In genomic region chr7:100745184-100745583, GRCh38 we compare ENCODE assay signal across 8 cellular contexts. TPM values are rescaled to one million over a fixed set of nuclear protein-coding genes. Genes with fewer than 3 reads are reported as not detected.
DNase-seq lines count a peak whose midpoint lies in the region; ATAC-seq, FAIRE-seq and TF ChIP-seq lines count a peak whose summit lies in the region.

No MANE protein-coding gene starts in this region.

- H3K4me1 ChIP-seq in A673 (ENCODE audit: insufficient read depth, low read length, poor library complexity, severe bottlenecking) = no peaks in the 10 kb centered on the region
- no peaks in the 10 kb centered on the region for H3K4me1 ChIP-seq in iPS-20b (ENCODE audit: insufficient read depth, low read length)

- peaks cover 17% of the 10 kb centered on the region for H3K27me3 Mint-ChIP-seq in stimulated activated naive CD8-positive, alpha-beta T cell treated with anti-CD3 and anti-CD28 coated beads, Interleukin-15, Interleukin-2, amounts not matched to agents 100 ng/mL and 50 ng/mL, for 24 hours

- intact Hi-C loops in A673 (cut with micrococcal nuclease; ENCODE audit: unreplicated experiment) = no loop called here

- peak overlapping the region; percentile 77 for H3K4me3 Mint-ChIP-seq in stimulated activated naive CD8-positive, alpha-beta T cell treated with anti-CD3 and anti-CD28 coated beads, Interleukin-15, Interleukin-2, amounts not matched to agents 100 ng/mL and 50 ng/mL, for 24 hours

- POLR2A ChIA-PET in A673 (lab: Charles Lee; ENCODE audit: low non-redundant PET) = interaction anchor here (0.6 to 0.8 kb wide), 2 partner anchors 28 to 82 kb away, joined by 3 to 5 read pairs; no protein-coding TSS in a partner anchor

- H3K27ac Mint-ChIP-seq in stimulated activated naive CD8-positive, alpha-beta T cell treated with anti-CD3 and anti-CD28 coated beads, Interleukin-15, Interleukin-2, amounts not matched to agents 100 ng/mL and 50 ng/mL, for 24 hours = peak overlapping the region; percentile 55

- H3K4me3 ChIP-seq in A673 (ENCODE audit: low read depth, low read length, poor library complexity, severe bottlenecking) = peak overlapping the region; percentile 43
- peak overlapping the region; percentile 63; the same call in 1 of the 2 replicates for H3K4me3 ChIP-seq in iPS-20b (ENCODE audit: low read length)

- BruUV-seq in A673 (replicated peaks; lab: Mats Ljungman, UMichigan) = no TSS peak

- H3K9me3 Mint-ChIP-seq in stimulated activated naive CD8-positive, alpha-beta T cell treated with anti-CD3 and anti-CD28 coated beads, Interleukin-15, Interleukin-2, amounts not matched to agents 100 ng/mL and 50 ng/mL, for 24 hours = no peaks in the 10 kb centered on the region

- ATAC-seq in GM21786 (IDR thresholded peaks at IDR 0.05; ENCODE audit: unreplicated experiment) (no peak), GM21737 (IDR thresholded peaks at IDR 0.05; ENCODE audit: unreplicated experiment) (no peak)

- FAIRE-seq in HTR-8/SVneo (lab: Jason Lieb, UNC) = no peak

- peak overlapping the region; percentile 65; the same call in 1 of the 2 replicates for H3K9ac ChIP-seq in iPS-20b (ENCODE audit: low read depth, low read length)

- no peaks in the 10 kb centered on the region for H3K27me3 ChIP-seq in A673 (replicated peaks; ENCODE audit: insufficient read depth, low read depth, low read length, poor library complexity)
- H3K27me3 ChIP-seq in iPS-20b (ENCODE audit: insufficient read depth, low read length) = no peaks in the 10 kb centered on the region

- no peaks in the 10 kb centered on the region for H3K36me3 Mint-ChIP-seq in stimulated activated naive CD8-positive, alpha-beta T cell treated with anti-CD3 and anti-CD28 coated beads, Interleukin-15, Interleukin-2, amounts not matched to agents 100 ng/mL and 50 ng/mL, for 24 hours (ENCODE audit: low read depth)

- H3K4me1 Mint-ChIP-seq in stimulated activated naive CD8-positive, alpha-beta T cell treated with anti-CD3 and anti-CD28 coated beads, Interleukin-15, Interleukin-2, amounts not matched to agents 100 ng/mL and 50 ng/mL, for 24 hours (ENCODE audit: low read depth) = peaks cover 4% of the 10 kb centered on the region

- DNase-seq in A673 (ENCODE audit: low spot score) (peak; percentile 83), HTR-8/SVneo (ENCODE audit: insufficient read length, low spot score) (peak; percentile 37), amygdala (lab: John Stamatoyannopoulos, UW) (peak in 36 of 56 donors; percentile 1 to 77 (median 26)), HuH-7.5 (ENCODE audit: low spot score) (no peak)

- H3K27ac ChIP-seq in A673 (ENCODE audit: low read depth, low read length, poor library complexity, severe bottlenecking) (no peak overlapping the region), iPS-20b (ENCODE audit: low read length) (no peak overlapping the region)

- CTCF ChIA-PET in A673 (lab: Charles Lee) = interaction anchor here (0.9 kb wide), 1 partner anchor 181 kb away, joined by 3 read pairs; no protein-coding TSS in a partner anchor

- H3K9me3 ChIP-seq in A673 (ENCODE audit: low read depth, low read length, poor library complexity, severe bottlenecking) (no peaks in the 10 kb centered on the region), iPS-20b (ENCODE audit: insufficient read depth, low read depth, low read length) (no peaks in the 10 kb centered on the region)

- H3K36me3 ChIP-seq in A673 (ENCODE audit: insufficient read depth, low read length, poor library complexity, severe bottlenecking) = no peaks in the 10 kb centered on the region
- no peaks in the 10 kb centered on the region for H3K36me3 ChIP-seq in iPS-20b (ENCODE audit: insufficient read depth, low read depth, low read length)

- no peak for TF ChIP-seq CTCF in A673 (conservative IDR thresholded peaks at IDR 0.05; ENCODE audit: low read depth, low read length)

RNA-seq across cellular contexts. Expression of gene ZAN, which starts 11.8 kb away (rescaled TPM):
- not detected in 2 replicates for total RNA-seq in A673 (2021)

RNA-seq across cellular contexts. Expression of gene EPO, which starts 24.9 kb away (rescaled TPM):
- 0.21 TPM in 1 of 2 replicates, not detected in the other for total RNA-seq in A673 (2021)

RNA-seq across cellular contexts. Expression of gene POP7, which starts 39.3 kb away (rescaled TPM):
- 68.8 and 72.6 TPM in 2 replicates for total RNA-seq in A673 (2021)

RNA-seq across cellular contexts. Expression of gene GIGYF1, which starts 51.1 kb away (rescaled TPM):
- total RNA-seq in A673 (2021) = 47.4 and 51.9 TPM in 2 replicates
